ENCODE assay signal across 1 cellular context in the genomic region with DNA sequence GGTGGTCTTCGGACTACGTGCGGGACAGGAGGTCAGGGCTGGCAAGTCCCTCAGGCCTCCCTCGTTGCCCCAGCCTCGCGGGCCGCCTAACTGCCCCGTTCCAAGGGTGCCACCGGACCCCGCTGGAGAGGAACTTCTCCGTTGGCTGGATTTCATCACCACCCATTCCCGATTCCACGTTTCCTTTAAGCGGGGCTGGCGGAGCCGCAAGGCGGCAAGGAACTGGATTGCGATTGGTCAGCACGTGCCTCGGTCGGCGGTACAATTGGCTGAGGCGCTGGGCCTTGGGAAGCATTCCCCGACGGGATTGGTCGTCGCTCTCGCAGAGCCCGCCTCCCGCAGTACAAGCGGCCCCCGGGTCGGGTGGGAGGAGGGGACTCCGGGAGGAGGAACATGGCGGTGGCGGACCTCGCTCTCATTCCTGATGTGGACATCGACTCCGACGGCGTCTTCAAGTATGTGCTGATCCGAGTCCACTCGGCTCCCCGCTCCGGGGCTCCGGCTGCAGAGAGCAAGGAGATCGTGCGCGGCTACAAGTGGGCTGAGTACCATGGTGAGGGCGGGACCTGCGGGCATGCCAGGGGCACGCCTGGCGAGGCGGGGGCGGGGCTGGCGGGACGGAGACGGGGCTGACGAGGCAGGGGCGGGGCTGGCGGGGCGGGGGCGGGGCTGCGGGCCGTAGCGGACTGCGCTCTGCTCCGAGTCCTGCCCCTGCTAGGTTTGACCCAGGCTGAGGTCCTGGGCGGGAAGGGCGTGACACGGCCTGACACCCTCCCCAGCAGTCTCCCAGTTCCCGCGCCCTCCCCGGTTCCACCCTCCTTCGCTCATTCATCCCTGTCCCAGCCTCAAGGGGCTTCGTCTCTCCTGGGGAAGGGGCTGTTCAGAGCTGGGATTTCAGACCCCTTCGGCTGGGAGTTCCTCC.
A peak's percentile ranks its signal among the peaks of the same experiment; 100 is the strongest.
TF ChIP-seq lines count a peak whose summit lies in the region.

PHPT1 (plus strand) TSS at position 372 of the 922 bp plus-strand sequence; CDS start at position 394, 22 bp downstream.

TF ChIP-seq in HepG2, 621 proteins besides CTCF, POLR2A, EP300 and RAD21 (continued from another document and continues in another):
- TF ChIP-seq NR0B2 (CRISPR knock-in tag; IDR thresholded peaks at IDR 0.05) (peak; percentile 52), FUBP1 (CRISPR knock-in tag; IDR thresholded peaks at IDR 0.05; ENCODE audit: borderline replicate concordance) (no peak), CREB1 (IDR thresholded peaks at IDR 0.05) (peak; percentile 49), CREB1 (CRISPR knock-in tag; IDR thresholded peaks at IDR 0.05) (no peak), ZBTB46 (CRISPR knock-in tag; IDR thresholded peaks at IDR 0.05; ENCODE audit: borderline replicate concordance) (no peak), WIZ (CRISPR knock-in tag; IDR thresholded peaks at IDR 0.05) (no peak), MYNN (CRISPR knock-in tag; IDR thresholded peaks at IDR 0.05; ENCODE audit: low read depth) (peak; percentile 46; the same call in 1 of the 2 replicates), PRPF4 (IDR thresholded peaks at IDR 0.05; ENCODE audit: low read depth, low read length, poor library complexity, severe bottlenecking) (no peak), ONECUT2 (CRISPR knock-in tag; IDR thresholded peaks at IDR 0.05) (no peak), ZNF546 (CRISPR knock-in tag; conservative IDR thresholded peaks at IDR 0.05) (no peak), GZF1 (CRISPR knock-in tag; IDR thresholded peaks at IDR 0.05) (0 out of 2 replicates have a peak, but pooled peaks have one; percentile 62), SMARCE1 (IDR thresholded peaks at IDR 0.05; ENCODE audit: borderline replicate concordance) (no peak), ZNF749 (CRISPR knock-in tag; IDR thresholded peaks at IDR 0.05; ENCODE audit: borderline replicate concordance) (no peak), HMGA1 (CRISPR knock-in tag; conservative IDR thresholded peaks at IDR 0.05) (no peak), ZNF335 (CRISPR knock-in tag; IDR thresholded peaks at IDR 0.05) (peak; percentile 94), ZNF460 (CRISPR knock-in tag; IDR thresholded peaks at IDR 0.05; ENCODE audit: borderline replicate concordance) (no peak), NKX3-1 (CRISPR knock-in tag; IDR thresholded peaks at IDR 0.05) (0 out of 2 replicates have a peak, but pooled peaks have one; percentile 66), NFYB (CRISPR knock-in tag; IDR thresholded peaks at IDR 0.05) (peak; percentile 98), ZBTB14 (CRISPR knock-in tag; IDR thresholded peaks at IDR 0.05) (no peak), NCOA2 (CRISPR knock-in tag; IDR thresholded peaks at IDR 0.05) (peak; percentile 36; the same call in 1 of the 2 replicates), HHEX (CRISPR knock-in tag; IDR thresholded peaks at IDR 0.05) (0 out of 2 replicates have a peak, but pooled peaks have one; percentile 6), MAF1 (CRISPR knock-in tag; IDR thresholded peaks at IDR 0.05; ENCODE audit: borderline replicate concordance) (peak; percentile 75; the same call in 1 of the 2 replicates), SP1 (IDR thresholded peaks at IDR 0.05) (no peak), SP1 (CRISPR knock-in tag; IDR thresholded peaks at IDR 0.05) (peak; percentile 70), SIN3A (IDR thresholded peaks at IDR 0.05; ENCODE audit: borderline replicate concordance, low read depth, low read length) (peak; percentile 43; the same call in 1 of the 2 replicates), ZNF839 (CRISPR knock-in tag; IDR thresholded peaks at IDR 0.05; ENCODE audit: borderline replicate concordance) (no peak), ETV6 (CRISPR knock-in tag; conservative IDR thresholded peaks at IDR 0.05) (peak; percentile 37; the same call in 1 of the 2 replicates), ZNF3 (CRISPR knock-in tag; IDR thresholded peaks at IDR 0.05) (no peak), TCF7L2 (IDR thresholded peaks at IDR 0.05; ENCODE audit: low read depth, low read length) (no peak), ZNF782 (CRISPR knock-in tag; IDR thresholded peaks at IDR 0.05; ENCODE audit: borderline replicate concordance) (no peak), ZNF260 (CRISPR knock-in tag; IDR thresholded peaks at IDR 0.05; ENCODE audit: borderline replicate concordance, low read depth) (no peak), ZNF878 (CRISPR knock-in tag; IDR thresholded peaks at IDR 0.05) (no peak), GATAD2A (CRISPR knock-in tag; IDR thresholded peaks at IDR 0.05) (peak; percentile 26; the same call in 1 of the 2 replicates), ZNF615 (CRISPR knock-in tag; IDR thresholded peaks at IDR 0.05; ENCODE audit: borderline replicate concordance) (no peak), ERF (CRISPR knock-in tag; IDR thresholded peaks at IDR 0.05) (peak; percentile 90), PAF1 (CRISPR knock-in tag; IDR thresholded peaks at IDR 0.05) (no peak), TAF15 (IDR thresholded peaks at IDR 0.05; ENCODE audit: low read depth, low read length, poor library complexity, severe bottlenecking) (no peak), AKAP8 (CRISPR knock-in tag; IDR thresholded peaks at IDR 0.05) (peak; percentile 95), FOXP1 (IDR thresholded peaks at IDR 0.05) (no peak), FOXP1 (CRISPR knock-in tag; IDR thresholded peaks at IDR 0.05) (no peak), SOX5 (CRISPR knock-in tag; IDR thresholded peaks at IDR 0.05; ENCODE audit: borderline replicate concordance) (no peak; the same call in 1 of the 2 replicates), MIER2 (CRISPR knock-in tag; IDR thresholded peaks at IDR 0.05) (no peak), ZNF746 (CRISPR knock-in tag; IDR thresholded peaks at IDR 0.05) (peak; percentile 66)
- TF ChIP-seq, protein P1, sequence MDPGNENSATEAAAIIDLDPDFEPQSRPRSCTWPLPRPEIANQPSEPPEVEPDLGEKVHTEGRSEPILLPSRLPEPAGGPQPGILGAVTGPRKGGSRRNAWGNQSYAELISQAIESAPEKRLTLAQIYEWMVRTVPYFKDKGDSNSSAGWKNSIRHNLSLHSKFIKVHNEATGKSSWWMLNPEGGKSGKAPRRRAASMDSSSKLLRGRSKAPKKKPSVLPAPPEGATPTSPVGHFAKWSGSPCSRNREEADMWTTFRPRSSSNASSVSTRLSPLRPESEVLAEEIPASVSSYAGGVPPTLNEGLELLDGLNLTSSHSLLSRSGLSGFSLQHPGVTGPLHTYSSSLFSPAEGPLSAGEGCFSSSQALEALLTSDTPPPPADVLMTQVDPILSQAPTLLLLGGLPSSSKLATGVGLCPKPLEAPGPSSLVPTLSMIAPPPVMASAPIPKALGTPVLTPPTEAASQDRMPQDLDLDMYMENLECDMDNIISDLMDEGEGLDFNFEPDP (CRISPR knock-in tag; conservative IDR thresholded peaks at IDR 0.05), result no peak
- TF ChIP-seq, protein P2, sequence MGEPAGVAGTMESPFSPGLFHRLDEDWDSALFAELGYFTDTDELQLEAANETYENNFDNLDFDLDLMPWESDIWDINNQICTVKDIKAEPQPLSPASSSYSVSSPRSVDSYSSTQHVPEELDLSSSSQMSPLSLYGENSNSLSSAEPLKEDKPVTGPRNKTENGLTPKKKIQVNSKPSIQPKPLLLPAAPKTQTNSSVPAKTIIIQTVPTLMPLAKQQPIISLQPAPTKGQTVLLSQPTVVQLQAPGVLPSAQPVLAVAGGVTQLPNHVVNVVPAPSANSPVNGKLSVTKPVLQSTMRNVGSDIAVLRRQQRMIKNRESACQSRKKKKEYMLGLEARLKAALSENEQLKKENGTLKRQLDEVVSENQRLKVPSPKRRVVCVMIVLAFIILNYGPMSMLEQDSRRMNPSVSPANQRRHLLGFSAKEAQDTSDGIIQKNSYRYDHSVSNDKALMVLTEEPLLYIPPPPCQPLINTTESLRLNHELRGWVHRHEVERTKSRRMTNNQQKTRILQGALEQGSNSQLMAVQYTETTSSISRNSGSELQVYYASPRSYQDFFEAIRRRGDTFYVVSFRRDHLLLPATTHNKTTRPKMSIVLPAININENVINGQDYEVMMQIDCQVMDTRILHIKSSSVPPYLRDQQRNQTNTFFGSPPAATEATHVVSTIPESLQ (CRISPR knock-in tag; conservative IDR thresholded peaks at IDR 0.05), result 0 out of 2 replicates have a peak, but pooled peaks have one; percentile 49
- TF ChIP-seq, protein P3, sequence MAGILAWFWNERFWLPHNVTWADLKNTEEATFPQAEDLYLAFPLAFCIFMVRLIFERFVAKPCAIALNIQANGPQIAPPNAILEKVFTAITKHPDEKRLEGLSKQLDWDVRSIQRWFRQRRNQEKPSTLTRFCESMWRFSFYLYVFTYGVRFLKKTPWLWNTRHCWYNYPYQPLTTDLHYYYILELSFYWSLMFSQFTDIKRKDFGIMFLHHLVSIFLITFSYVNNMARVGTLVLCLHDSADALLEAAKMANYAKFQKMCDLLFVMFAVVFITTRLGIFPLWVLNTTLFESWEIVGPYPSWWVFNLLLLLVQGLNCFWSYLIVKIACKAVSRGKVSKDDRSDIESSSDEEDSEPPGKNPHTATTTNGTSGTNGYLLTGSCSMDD (CRISPR knock-in tag; IDR thresholded peaks at IDR 0.05), result no peak
- TF ChIP-seq, protein P4, sequence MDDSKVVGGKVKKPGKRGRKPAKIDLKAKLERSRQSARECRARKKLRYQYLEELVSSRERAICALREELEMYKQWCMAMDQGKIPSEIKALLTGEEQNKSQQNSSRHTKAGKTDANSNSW (CRISPR knock-in tag; IDR thresholded peaks at IDR 0.05; ENCODE audit: borderline replicate concordance), result peak; percentile 22; the same call in 1 of the 2 replicates
- TF ChIP-seq, protein P5, sequence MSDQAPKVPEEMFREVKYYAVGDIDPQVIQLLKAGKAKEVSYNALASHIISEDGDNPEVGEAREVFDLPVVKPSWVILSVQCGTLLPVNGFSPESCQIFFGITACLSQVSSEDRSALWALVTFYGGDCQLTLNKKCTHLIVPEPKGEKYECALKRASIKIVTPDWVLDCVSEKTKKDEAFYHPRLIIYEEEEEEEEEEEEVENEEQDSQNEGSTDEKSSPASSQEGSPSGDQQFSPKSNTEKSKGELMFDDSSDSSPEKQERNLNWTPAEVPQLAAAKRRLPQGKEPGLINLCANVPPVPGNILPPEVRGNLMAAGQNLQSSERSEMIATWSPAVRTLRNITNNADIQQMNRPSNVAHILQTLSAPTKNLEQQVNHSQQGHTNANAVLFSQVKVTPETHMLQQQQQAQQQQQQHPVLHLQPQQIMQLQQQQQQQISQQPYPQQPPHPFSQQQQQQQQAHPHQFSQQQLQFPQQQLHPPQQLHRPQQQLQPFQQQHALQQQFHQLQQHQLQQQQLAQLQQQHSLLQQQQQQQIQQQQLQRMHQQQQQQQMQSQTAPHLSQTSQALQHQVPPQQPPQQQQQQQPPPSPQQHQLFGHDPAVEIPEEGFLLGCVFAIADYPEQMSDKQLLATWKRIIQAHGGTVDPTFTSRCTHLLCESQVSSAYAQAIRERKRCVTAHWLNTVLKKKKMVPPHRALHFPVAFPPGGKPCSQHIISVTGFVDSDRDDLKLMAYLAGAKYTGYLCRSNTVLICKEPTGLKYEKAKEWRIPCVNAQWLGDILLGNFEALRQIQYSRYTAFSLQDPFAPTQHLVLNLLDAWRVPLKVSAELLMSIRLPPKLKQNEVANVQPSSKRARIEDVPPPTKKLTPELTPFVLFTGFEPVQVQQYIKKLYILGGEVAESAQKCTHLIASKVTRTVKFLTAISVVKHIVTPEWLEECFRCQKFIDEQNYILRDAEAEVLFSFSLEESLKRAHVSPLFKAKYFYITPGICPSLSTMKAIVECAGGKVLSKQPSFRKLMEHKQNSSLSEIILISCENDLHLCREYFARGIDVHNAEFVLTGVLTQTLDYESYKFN (CRISPR knock-in tag; conservative IDR thresholded peaks at IDR 0.05), result peak; percentile 46; the same call in 1 of the 2 replicates
